ENCODE assay signal across 9 cellular contexts in the genomic region with DNA sequence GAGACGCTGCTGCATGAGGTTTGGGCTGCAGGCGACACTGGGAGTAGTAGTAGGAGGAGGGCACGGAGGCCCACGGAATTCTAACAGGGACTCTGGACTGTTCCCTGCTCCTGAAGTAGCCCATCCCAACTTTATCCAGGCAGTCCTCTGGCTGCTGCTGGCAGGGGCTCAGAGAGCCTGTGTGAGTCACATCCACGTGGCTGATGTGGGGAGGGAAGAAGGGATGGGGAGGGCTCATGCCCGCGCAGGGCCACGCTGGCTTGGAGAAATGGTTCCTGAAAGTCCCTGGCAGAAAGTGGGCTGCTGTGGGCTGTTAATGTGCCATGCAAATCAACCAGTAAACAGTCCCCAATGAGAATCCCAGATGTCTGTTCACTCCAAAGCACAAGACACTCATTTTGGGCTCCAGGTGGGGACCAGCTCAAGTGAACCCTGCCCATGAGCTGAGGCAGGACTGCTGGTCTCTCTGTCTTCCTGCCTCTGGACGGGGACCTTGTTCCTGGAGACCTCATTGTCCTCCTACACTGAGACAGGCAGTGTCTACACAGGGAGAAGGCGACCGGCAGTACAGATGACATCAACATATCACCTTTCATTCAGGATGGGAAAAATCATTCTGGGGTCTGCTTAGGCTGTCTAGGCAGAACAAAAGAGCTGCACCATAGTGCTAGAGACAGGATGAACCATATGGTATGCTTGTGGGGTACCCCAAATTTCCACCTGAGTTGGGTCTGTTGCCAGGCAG. TPM values are rescaled to one million over a fixed set of nuclear protein-coding genes. Genes with fewer than 3 reads are reported as not detected.
DNase-seq lines count a peak whose midpoint lies in the region; ATAC-seq and TF ChIP-seq lines count a peak whose summit lies in the region.
"Had no signal": no experiment of that assay in that cellular context is flagged by ENCODE, and none has a peak within 500 bp of the region (broad histone marks: within the 10 kb centered on the region; RNA-seq: fewer than 3 reads in every experiment).

No MANE protein-coding gene starts in this region.

- no peak overlapping the region for H3K4me3 Mint-ChIP-seq in GM23338

- peak; percentile 93 for DNase-seq in AG20443 (ENCODE audit: low spot score)
- DNase-seq in SK-N-SH = no peak
- DNase-seq in occipital lobe (lab: John Stamatoyannopoulos, UW) = peak; percentile 90
- DNase-seq in GM23338 (ENCODE audit: low spot score) = no peak
- DNase-seq in SKM-1 treated with dmso at 0.1 percent for 144 hours (lab: John Stamatoyannopoulos, UW; ENCODE audit: unreplicated experiment) = no peak

- H3K4me1 ChIP-seq in SK-N-SH (ENCODE audit: control insufficient read depth in 1 of 2, insufficient read depth in 2 of 2, low read depth in 1 of 2, low read length in 1 of 2) (peaks cover 6 to 9% of the 10 kb centered on the region in 2 experiments; a peak in 2 of 4 replicates), gastroesophageal sphincter (peaks cover 3 to 70% (median 40%) of the 10 kb centered on the region in 3 donors), GM23338 (ENCODE audit: insufficient read depth) (no peaks in the 10 kb centered on the region)

- CTCF ChIA-PET in SK-N-SH (lab: Yijun Ruan, JAX) = interaction anchor here (1.4 kb wide), 1 partner anchor 141 kb away, joined by 3 read pairs; no protein-coding TSS in a partner anchor

- peaks cover 34% of the 10 kb centered on the region for H3K9me3 Mint-ChIP-seq in GM23338

- TF ChIP-seq EP300 in SK-N-SH (IDR thresholded peaks at IDR 0.05; ENCODE audit: borderline replicate concordance in 1 of 2, low read depth in 1 of 2, low read length in 1 of 2) (no peak), gastroesophageal sphincter (IDR thresholded peaks at IDR 0.05) (no peak)

- no peak for TF ChIP-seq RAD21 in SK-N-SH (IDR thresholded peaks at IDR 0.05; ENCODE audit: low read length)

- H3K4me2 ChIP-seq in SK-N-SH = peak overlapping the region; percentile 52
- no peak overlapping the region for H3K4me2 ChIP-seq in GM23338

- no peak overlapping the region for H3K27ac ChIP-seq in SK-N-SH (ENCODE audit: low read depth in 2 of 2, low read length in 1 of 2)
- H3K27ac ChIP-seq in gastroesophageal sphincter = peak overlapping the region in 3 of 4 donors; percentile 58 to 83 (median 81)
- no peak overlapping the region for H3K27ac ChIP-seq in GM23338 (ENCODE audit: low read depth)
- H3K27ac ChIP-seq: neutrophil had no signal

- no peak overlapping the region for H3K27ac Mint-ChIP-seq in GM23338

- 60% methylated on average over 9 of the region's 11 CpGs for WGBS in SK-N-SH (ENCODE audit: low lambda C conversion rate)
- WGBS in gastroesophageal sphincter (ENCODE audit: low coverage in 1 of 2), 2 donors = 11 to 18% methylated on average over 7 of the region's 11 CpGs

- H3K4me3 ChIP-seq in SK-N-SH (ENCODE audit: low read depth in 2 of 2, low read length in 1 of 2) (no peak overlapping the region), gastroesophageal sphincter (no peak overlapping the region), GM23338 (no peak overlapping the region)

- POLR2A ChIA-PET in SK-N-SH (lab: Yijun Ruan, JAX) = no interaction called here

- ATAC-seq in gastroesophageal sphincter = peak; percentile 91
- no peak for ATAC-seq in HG03095 (IDR thresholded peaks at IDR 0.05; ENCODE audit: unreplicated experiment)
- no peak for ATAC-seq in GM18909 (IDR thresholded peaks at IDR 0.05; ENCODE audit: poor library complexity, unreplicated experiment)
- ATAC-seq in GM23338 = no peak

- H3F3A ChIP-seq in SK-N-SH (replicated peaks; ENCODE audit: insufficient read depth) (no peaks in the 10 kb centered on the region), GM23338 (replicated peaks; ENCODE audit: low read depth) (no peaks in the 10 kb centered on the region)

- no peaks in the 10 kb centered on the region for H3K27me3 ChIP-seq in SK-N-SH (ENCODE audit: insufficient read depth)
- H3K27me3 ChIP-seq in gastroesophageal sphincter = no peaks in the 10 kb centered on the region
- H3K27me3 ChIP-seq in GM23338 (ENCODE audit: insufficient read depth) = no peaks in the 10 kb centered on the region

- no peak for TF ChIP-seq POLR2A in gastroesophageal sphincter (IDR thresholded peaks at IDR 0.05)

- H3K27me3 Mint-ChIP-seq in GM23338 (ENCODE audit: insufficient read depth, low read depth, poor library complexity) = peaks cover 2% of the 10 kb centered on the region

- TF ChIP-seq CTCF in SK-N-SH (IDR thresholded peaks at IDR 0.05) (no peak), gastroesophageal sphincter (IDR thresholded peaks at IDR 0.05) (no peak), GM23338 (conservative IDR thresholded peaks at IDR 0.05; ENCODE audit: low read depth in 2 of 2) (no peak)

- no peaks in the 10 kb centered on the region for H3K9me3 ChIP-seq in SK-N-SH
- peaks cover 0 to 8% (median 0%) of the 10 kb centered on the region in 3 donors for H3K9me3 ChIP-seq in gastroesophageal sphincter
- H3K9me3 ChIP-seq: neutrophil had no signal

- H3K9me2 ChIP-seq in SK-N-SH = no peaks in the 10 kb centered on the region
- H3K9me2 ChIP-seq in GM23338 (ENCODE audit: insufficient read depth) = no peaks in the 10 kb centered on the region

- no peak overlapping the region for H3K9ac ChIP-seq in SK-N-SH

- no peaks in the 10 kb centered on the region for H3K4me1 Mint-ChIP-seq in GM23338

- H3K36me3 ChIP-seq in SK-N-SH (replicated peaks in 1 of 2; ENCODE audit: control insufficient read depth in 1 of 2, insufficient read depth in 2 of 2, low read length in 1 of 2) (no peaks in the 10 kb centered on the region), gastroesophageal sphincter (no peaks in the 10 kb centered on the region), GM23338 (ENCODE audit: insufficient read depth) (no peaks in the 10 kb centered on the region)
- H3K36me3 ChIP-seq: neutrophil had no signal

- peak overlapping the region; percentile 67; the same call in 1 of the 2 replicates for H2AFZ ChIP-seq in SK-N-SH (ENCODE audit: low read depth)
- no peak overlapping the region for H2AFZ ChIP-seq in GM23338

- no peaks in the 10 kb centered on the region for H4K20me1 ChIP-seq in SK-N-SH (ENCODE audit: insufficient read depth)
- H4K20me1 ChIP-seq in GM23338 (replicated peaks; ENCODE audit: insufficient read depth) = no peaks in the 10 kb centered on the region

- H3K79me2 ChIP-seq in SK-N-SH (ENCODE audit: insufficient read depth) (no peaks in the 10 kb centered on the region), GM23338 (replicated peaks; ENCODE audit: insufficient read depth) (no peaks in the 10 kb centered on the region)

- H3K36me3 Mint-ChIP-seq in GM23338 (ENCODE audit: low read depth) = peaks cover 15% of the 10 kb centered on the region

TF ChIP-seq in SK-N-SH, 30 proteins besides CTCF, POLR2A, EP300 and RAD21 (continues in another document):
- TF ChIP-seq, protein P1, sequence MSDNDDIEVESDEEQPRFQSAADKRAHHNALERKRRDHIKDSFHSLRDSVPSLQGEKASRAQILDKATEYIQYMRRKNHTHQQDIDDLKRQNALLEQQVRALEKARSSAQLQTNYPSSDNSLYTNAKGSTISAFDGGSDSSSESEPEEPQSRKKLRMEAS (IDR thresholded peaks at IDR 0.05; ENCODE audit: low read depth) = peak; percentile 92
- TF ChIP-seq YY1 (IDR thresholded peaks at IDR 0.05; ENCODE audit: low read depth) (no peak), POLR2AphosphoS5 (IDR thresholded peaks at IDR 0.05; ENCODE audit: low read depth, low read length) (no peak), RXRA (IDR thresholded peaks at IDR 0.05; ENCODE audit: borderline replicate concordance, low read depth) (no peak), JUND (IDR thresholded peaks at IDR 0.05) (peak; percentile 55), MEF2A (IDR thresholded peaks at IDR 0.05; ENCODE audit: borderline replicate concordance, low read depth) (no peak), FOSL2 (IDR thresholded peaks at IDR 0.05; ENCODE audit: borderline replicate concordance, low read depth) (peak; percentile 84)
- TF ChIP-seq, protein P2, sequence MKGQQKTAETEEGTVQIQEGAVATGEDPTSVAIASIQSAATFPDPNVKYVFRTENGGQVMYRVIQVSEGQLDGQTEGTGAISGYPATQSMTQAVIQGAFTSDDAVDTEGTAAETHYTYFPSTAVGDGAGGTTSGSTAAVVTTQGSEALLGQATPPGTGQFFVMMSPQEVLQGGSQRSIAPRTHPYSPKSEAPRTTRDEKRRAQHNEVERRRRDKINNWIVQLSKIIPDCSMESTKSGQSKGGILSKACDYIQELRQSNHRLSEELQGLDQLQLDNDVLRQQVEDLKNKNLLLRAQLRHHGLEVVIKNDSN (IDR thresholded peaks at IDR 0.05; ENCODE audit: borderline replicate concordance, low read depth) = peak; percentile 81

RNA-seq across cellular contexts. Expression of gene FMOD, which starts 57.7 kb away (rescaled TPM):
- polyA plus RNA-seq in SK-N-SH (2012; rRNA removed) (not detected in 2 replicates), GM23338 (2016; fragmentation: Nextera tagmentation; extraction: Ambion mirVana) (0.27 TPM in 1 of 2 replicates, not detected in the other)
- not detected in 2 replicates for polyA plus RNA-seq in SK-N-SH (2012; cell fraction: cytosol; rRNA removed)
- polyA plus RNA-seq in SK-N-SH (2012; cell fraction: nucleus; rRNA removed) = 0.02 TPM in 1 of 2 replicates, not detected in the other
- total RNA-seq in gastroesophageal sphincter (10 to 100 TPM; 19.3 to 53.6 (median 37.9) TPM), occipital lobe (1.1 TPM)
- total RNA-seq in GM23338 (2014; rRNA removed; shearing (Covaris generic)) = 0.31 and 1.3 TPM in 2 replicates

Comparison
In these comparisons a context has a peak if more than half of its experiments do, and no peak if none do; other contexts are left out.
1. DNase-seq: peak in AG20443 (single experiment) and occipital lobe (single experiment); none in SK-N-SH (single experiment), GM23338 (single experiment) and SKM-1 treated with dmso at 0.1 percent for 144 hours (single experiment).
2. H3K27ac ChIP-seq: peak in gastroesophageal sphincter (3 of 4); none in SK-N-SH (0 of 2) and GM23338 (single experiment).